ENCODE assay signal across 31 cellular contexts in genomic region chr22:41261541-41262249, GRCh38. TPM values are rescaled to one million over a fixed set of nuclear protein-coding genes. Genes with fewer than 3 reads are reported as not detected.
DNase-seq lines count a peak whose midpoint lies in the region; ATAC-seq and TF ChIP-seq lines count a peak whose summit lies in the region.
"Had no signal": no experiment of that assay in that cellular context is flagged by ENCODE, and none has a peak within 500 bp of the region (broad histone marks: within the 10 kb centered on the region; RNA-seq: fewer than 3 reads in every experiment).

No MANE protein-coding gene starts in this region.

- no peaks in the 10 kb centered on the region for H3K9me3 ChIP-seq in prostate gland
- no peaks in the 10 kb centered on the region for H3K9me3 ChIP-seq in MG63
- H3K9me3 ChIP-seq: thoracic aorta, uterus had no signal

- no peak for TF ChIP-seq CTCF in prostate gland (IDR thresholded peaks at IDR 0.05)

- no peaks in the 10 kb centered on the region for H3K27me3 ChIP-seq in prostate gland (replicated peaks; ENCODE audit: insufficient read depth)
- no peaks in the 10 kb centered on the region for H3K27me3 ChIP-seq in MG63
- H3K27me3 ChIP-seq: brain microvascular endothelial cell, uterus had no signal

- H3K4me1 ChIP-seq in prostate gland (replicated peaks) = peaks cover 4% of the 10 kb centered on the region
- H3K4me1 ChIP-seq: uterus had no signal

- intact Hi-C loops in Right ventricle myocardium superior (cut with DNase I) = no loop called here
- intact Hi-C loops in prostate gland (cut with DNase I) = no loop called here

- WGBS in prostate gland = 74% methylated on average over 12 of the region's 12 CpGs

- H3K9me3 Mint-ChIP-seq in activated T-cell treated with anti-CD3 and anti-CD28 coated beads, Interleukin-2, amount 50 U/mL, for 24 hours = no peaks in the 10 kb centered on the region
- H3K9me3 Mint-ChIP-seq: activated CD4-positive, alpha-beta T cell treated with anti-CD3 and anti-CD28 coated beads, Interleukin-2, amount 10 ng/mL, durations not matched to agents 7 days and 5 days; CD8-positive, alpha-beta memory T cell; effector memory CD8-positive, alpha-beta T cell had no signal

- H3K36me3 ChIP-seq in prostate gland = peaks cover 0 to 3% of the 10 kb centered on the region in 2 donors
- H3K36me3 ChIP-seq in MG63 = peaks cover 97% of the 10 kb centered on the region
- H3K36me3 ChIP-seq: uterus had no signal

- TF ChIP-seq POLR2A in prostate gland (IDR thresholded peaks at IDR 0.05) = no peak

- H3K4me3 Mint-ChIP-seq in activated T-cell treated with anti-CD3 and anti-CD28 coated beads, Interleukin-2, amount 50 U/mL, for 24 hours = no peak overlapping the region
- H3K4me3 Mint-ChIP-seq: activated CD4-positive, alpha-beta T cell treated with anti-CD3 and anti-CD28 coated beads, Interleukin-2, amount 10 ng/mL, durations not matched to agents 7 days and 5 days; CD8-positive, alpha-beta memory T cell; effector memory CD8-positive, alpha-beta T cell had no signal

- peak overlapping the region; percentile 44 for H3K27ac Mint-ChIP-seq in activated T-cell treated with anti-CD3 and anti-CD28 coated beads, Interleukin-2, amount 50 U/mL, for 24 hours
- H3K27ac Mint-ChIP-seq: activated CD4-positive, alpha-beta T cell treated with anti-CD3 and anti-CD28 coated beads, Interleukin-2, amount 10 ng/mL, durations not matched to agents 7 days and 5 days; effector memory CD8-positive, alpha-beta T cell; progenitor cell of endocrine pancreas had no signal

- peaks cover 99% of the 10 kb centered on the region for H3K36me3 Mint-ChIP-seq in activated T-cell treated with anti-CD3 and anti-CD28 coated beads, Interleukin-2, amount 50 U/mL, for 24 hours (ENCODE audit: low read depth)

- H3K4me3 ChIP-seq in prostate gland (no peak overlapping the region), MG63 (no peak overlapping the region)
- H3K4me3 ChIP-seq: coronary artery, thoracic aorta, uterus had no signal

- peak overlapping the region; percentile 62 to 70 for H3K27ac ChIP-seq in prostate gland
- H3K27ac ChIP-seq: brain microvascular endothelial cell, coronary artery, KMS-11, thoracic aorta, uterus had no signal

- no peaks in the 10 kb centered on the region for H3K27me3 Mint-ChIP-seq in activated T-cell treated with anti-CD3 and anti-CD28 coated beads, Interleukin-2, amount 50 U/mL, for 24 hours
- H3K27me3 Mint-ChIP-seq: activated CD4-positive, alpha-beta T cell treated with anti-CD3 and anti-CD28 coated beads, Interleukin-2, amount 10 ng/mL, durations not matched to agents 7 days and 5 days; CD8-positive, alpha-beta memory T cell; effector memory CD8-positive, alpha-beta T cell; progenitor cell of endocrine pancreas had no signal

- no peak for DNase-seq in activated T-cell treated with anti-CD3 and anti-CD28 coated beads, Interleukin-2, amount 50 U/mL, for 24 hours
- DNase-seq in activated T-cell treated with anti-CD3 and anti-CD28 coated beads, Interleukin-2, amount 50 U/mL, for 1 hour = no peak
- DNase-seq in NCI-H2196 (lab: John Stamatoyannopoulos, UW; ENCODE audit: unreplicated experiment) (peak; percentile 65), Right ventricle myocardium superior (peak; percentile 62), prostate gland (ENCODE audit: low spot score) (peak; percentile 80), MG63 (no peak), AG08395 (ENCODE audit: low spot score) (no peak), mucosa of gallbladder (ENCODE audit: low spot score) (no peak)
- DNase-seq: activated CD4-positive, alpha-beta T cell treated with anti-CD3 and anti-CD28 coated beads, Interleukin-2, amount 10 ng/mL, durations not matched to agents 7 days and 5 days; activated naive CD4-positive, alpha-beta T cell; activated T-cell treated with anti-CD3 and anti-CD28 coated beads, Interleukin-2, amount 50 U/mL, for 48 hours; brain microvascular endothelial cell; CD8-positive, alpha-beta memory T cell; DMS153; effector memory CD8-positive, alpha-beta T cell; foreskin fibroblast; H7; mesenchymal stem cell; NCI-H1694; NCI-H510A treated with DMSO at 0.1 percent for 48 hours; NK-92 treated with Interleukin-12 subunit alpha and Interleukin-12 subunit beta, amount 100 ng/mL, for 24 hours; PC-3; SHP77 treated with DMSO at 0.1 percent for 48 hours; stimulated activated CD4-positive, alpha-beta T cell treated with anti-CD3 and anti-CD28 coated beads, Interleukin-15, amount 100 ng/mL, for 24 hours; stimulated activated naive CD4-positive, alpha-beta T cell treated with Interleukin-2 at 50 U/mL for 16 hours; uterus had no signal

- peak; percentile 71 for ATAC-seq in Right ventricle myocardium superior (ENCODE audit: poor library complexity)
- ATAC-seq: effector memory CD8-positive, alpha-beta T cell; PC-3 had no signal

- H3K4me1 Mint-ChIP-seq in activated T-cell treated with anti-CD3 and anti-CD28 coated beads, Interleukin-2, amount 50 U/mL, for 24 hours (ENCODE audit: low read depth) = peaks cover 4% of the 10 kb centered on the region
- H3K4me1 Mint-ChIP-seq: activated CD4-positive, alpha-beta T cell treated with anti-CD3 and anti-CD28 coated beads, Interleukin-2, amount 10 ng/mL, durations not matched to agents 7 days and 5 days had no signal

RNA-seq across cellular contexts. Expression of gene CHADL, which starts 21.0 kb away (rescaled TPM):
- total RNA-seq in Right ventricle myocardium superior (22.6 TPM), prostate gland (10 to 100 TPM in 1 of 2 donors, 1 to 10 TPM in 1; 8.2 to 19.0 TPM), mucosa of gallbladder (5.4 TPM)
- not detected in 2 replicates for total RNA-seq in MG63 (2014; rRNA removed; shearing (Covaris generic); ENCODE audit: low replicate concordance)
- total RNA-seq: A172, H7 had no signal

RNA-seq across cellular contexts. Expression of gene RANGAP1, which starts 24.3 kb away (rescaled TPM):
- total RNA-seq in Right ventricle myocardium superior = 42.8 TPM
- total RNA-seq in prostate gland = 100 to 1,000 TPM in 1 of 2 donors, 10 to 100 TPM in 1; 47.8 to 127 TPM
- 159 and 226 TPM in 2 replicates for total RNA-seq in MG63 (2014; rRNA removed; shearing (Covaris generic); ENCODE audit: low replicate concordance)
- 85.6 TPM for total RNA-seq in mucosa of gallbladder

RNA-seq across cellular contexts. Expression of gene ZC3H7B, which starts 39.6 kb away (rescaled TPM):
- 41.3 TPM for total RNA-seq in Right ventricle myocardium superior
- 10 to 100 TPM; 56.7 to 79.1 TPM for total RNA-seq in prostate gland
- total RNA-seq in MG63 (2014; rRNA removed; shearing (Covaris generic); ENCODE audit: low replicate concordance) = 32.2 and 43.0 TPM in 2 replicates
- total RNA-seq in mucosa of gallbladder = 80.3 TPM

RNA-seq across cellular contexts. Expression of gene L3MBTL2, which starts 56.6 kb away (rescaled TPM):
- total RNA-seq in Right ventricle myocardium superior = 14.9 TPM
- 10 to 100 TPM; 25.4 to 37.7 TPM for total RNA-seq in prostate gland
- 17.4 and 30.3 TPM in 2 replicates for total RNA-seq in MG63 (2014; rRNA removed; shearing (Covaris generic); ENCODE audit: low replicate concordance)
- total RNA-seq in mucosa of gallbladder = 28.3 TPM

Comparison
In these comparisons a context has a peak if more than half of its experiments do, and no peak if none do; other contexts are left out.
1. DNase-seq: peak in NCI-H2196 (single experiment), Right ventricle myocardium superior (single experiment) and prostate gland (single experiment); none in activated T-cell treated with anti-CD3 and anti-CD28 coated beads, Interleukin-2, amount 50 U/mL, for 24 hours (single experiment), activated T-cell treated with anti-CD3 and anti-CD28 coated beads, Interleukin-2, amount 50 U/mL, for 1 hour (single experiment), MG63 (single experiment), AG08395 (single experiment) and mucosa of gallbladder (single experiment).